1 cellular context compared by ENCODE assay signal in the genomic region with DNA sequence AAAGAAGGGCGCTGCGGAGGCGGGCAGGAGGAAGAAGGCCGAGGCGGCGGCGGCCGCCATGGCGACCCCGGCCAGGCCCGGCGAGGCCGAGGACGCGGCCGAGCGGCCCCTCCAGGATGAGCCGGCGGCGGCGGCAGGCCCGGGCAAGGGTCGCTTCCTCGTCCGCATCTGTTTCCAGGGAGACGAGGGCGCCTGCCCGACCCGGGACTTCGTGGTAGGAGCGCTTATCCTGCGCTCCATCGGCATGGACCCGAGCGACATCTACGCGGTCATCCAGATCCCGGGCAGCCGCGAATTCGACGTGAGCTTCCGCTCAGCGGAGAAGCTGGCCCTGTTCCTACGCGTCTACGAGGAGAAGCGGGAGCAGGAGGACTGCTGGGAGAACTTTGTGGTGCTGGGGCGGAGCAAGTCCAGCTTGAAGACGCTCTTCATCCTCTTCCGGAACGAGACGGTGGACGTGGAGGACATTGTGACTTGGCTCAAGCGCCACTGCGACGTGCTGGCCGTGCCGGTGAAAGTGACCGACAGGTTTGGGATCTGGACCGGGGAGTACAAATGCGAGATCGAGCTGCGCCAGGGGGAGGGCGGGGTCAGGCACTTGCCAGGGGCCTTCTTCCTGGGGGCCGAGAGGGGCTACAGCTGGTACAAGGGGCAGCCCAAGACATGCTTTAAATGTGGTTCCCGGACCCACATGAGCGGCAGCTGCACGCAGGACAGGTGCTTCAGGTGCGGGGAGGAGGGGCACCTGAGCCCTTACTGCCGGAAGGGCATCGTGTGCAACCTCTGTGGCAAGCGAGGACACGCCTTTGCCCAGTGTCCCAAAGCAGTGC.
TF ChIP-seq lines count a peak whose summit lies in the region.

No MANE protein-coding gene starts in this region.

TF ChIP-seq in GM12878, 131 proteins besides CTCF, POLR2A, EP300 and RAD21 (continued from another document and continues in another):
- TF ChIP-seq, protein P1, sequence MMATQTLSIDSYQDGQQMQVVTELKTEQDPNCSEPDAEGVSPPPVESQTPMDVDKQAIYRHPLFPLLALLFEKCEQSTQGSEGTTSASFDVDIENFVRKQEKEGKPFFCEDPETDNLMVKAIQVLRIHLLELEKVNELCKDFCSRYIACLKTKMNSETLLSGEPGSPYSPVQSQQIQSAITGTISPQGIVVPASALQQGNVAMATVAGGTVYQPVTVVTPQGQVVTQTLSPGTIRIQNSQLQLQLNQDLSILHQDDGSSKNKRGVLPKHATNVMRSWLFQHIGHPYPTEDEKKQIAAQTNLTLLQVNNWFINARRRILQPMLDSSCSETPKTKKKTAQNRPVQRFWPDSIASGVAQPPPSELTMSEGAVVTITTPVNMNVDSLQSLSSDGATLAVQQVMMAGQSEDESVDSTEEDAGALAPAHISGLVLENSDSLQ (IDR thresholded peaks at IDR 0.05) = peak; percentile 33; the same call in 1 of the 2 replicates
- TF ChIP-seq BACH1 (IDR thresholded peaks at IDR 0.05; ENCODE audit: borderline replicate concordance) (no peak), SUZ12 (IDR thresholded peaks at IDR 0.05; ENCODE audit: unreplicated experiment) (no peak), BCL11A (IDR thresholded peaks at IDR 0.05; ENCODE audit: low read depth, low read length) (no peak), CREM (IDR thresholded peaks at IDR 0.05; ENCODE audit: low read depth) (no peak), EZH2 (IDR thresholded peaks at IDR 0.05; ENCODE audit: borderline replicate concordance, control insufficient read depth, low read depth, low read length) (no peak), ETV6 (conservative IDR thresholded peaks at IDR 0.05 in 1 of 2, IDR thresholded peaks at IDR 0.05 in 1 of 2; ENCODE audit: borderline replicate concordance in 1 of 2, low read depth in 1 of 2) (no peak), SREBF1 (IDR thresholded peaks at IDR 0.05; ENCODE audit: low read length) (no peak), SMC3 (IDR thresholded peaks at IDR 0.05; ENCODE audit: borderline replicate concordance, low read length) (no peak), RELA (IDR thresholded peaks at IDR 0.05; ENCODE audit: borderline replicate concordance, partially characterized antibody) (no peak), MEF2A (IDR thresholded peaks at IDR 0.05; ENCODE audit: insufficient read depth, low read depth, low read length) (no peak), HDAC2 (IDR thresholded peaks at IDR 0.05) (no peak), CBX3 (IDR thresholded peaks at IDR 0.05; ENCODE audit: borderline replicate concordance, low read depth) (no peak), PAX5 (IDR thresholded peaks at IDR 0.05; ENCODE audit: borderline replicate concordance, low read depth, low read length) (peak; percentile 27; the same call in 1 of the 2 replicates), RAD51 (IDR thresholded peaks at IDR 0.05) (no peak), ZNF217 (IDR thresholded peaks at IDR 0.05) (no peak)
- TF ChIP-seq, protein P2, sequence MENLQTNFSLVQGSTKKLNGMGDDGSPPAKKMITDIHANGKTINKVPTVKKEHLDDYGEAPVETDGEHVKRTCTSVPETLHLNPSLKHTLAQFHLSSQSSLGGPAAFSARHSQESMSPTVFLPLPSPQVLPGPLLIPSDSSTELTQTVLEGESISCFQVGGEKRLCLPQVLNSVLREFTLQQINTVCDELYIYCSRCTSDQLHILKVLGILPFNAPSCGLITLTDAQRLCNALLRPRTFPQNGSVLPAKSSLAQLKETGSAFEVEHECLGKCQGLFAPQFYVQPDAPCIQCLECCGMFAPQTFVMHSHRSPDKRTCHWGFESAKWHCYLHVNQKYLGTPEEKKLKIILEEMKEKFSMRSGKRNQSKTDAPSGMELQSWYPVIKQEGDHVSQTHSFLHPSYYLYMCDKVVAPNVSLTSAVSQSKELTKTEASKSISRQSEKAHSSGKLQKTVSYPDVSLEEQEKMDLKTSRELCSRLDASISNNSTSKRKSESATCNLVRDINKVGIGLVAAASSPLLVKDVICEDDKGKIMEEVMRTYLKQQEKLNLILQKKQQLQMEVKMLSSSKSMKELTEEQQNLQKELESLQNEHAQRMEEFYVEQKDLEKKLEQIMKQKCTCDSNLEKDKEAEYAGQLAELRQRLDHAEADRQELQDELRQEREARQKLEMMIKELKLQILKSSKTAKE (IDR thresholded peaks at IDR 0.05; ENCODE audit: low read depth, poor library complexity, severe bottlenecking) = no peak
- TF ChIP-seq, protein P3, sequence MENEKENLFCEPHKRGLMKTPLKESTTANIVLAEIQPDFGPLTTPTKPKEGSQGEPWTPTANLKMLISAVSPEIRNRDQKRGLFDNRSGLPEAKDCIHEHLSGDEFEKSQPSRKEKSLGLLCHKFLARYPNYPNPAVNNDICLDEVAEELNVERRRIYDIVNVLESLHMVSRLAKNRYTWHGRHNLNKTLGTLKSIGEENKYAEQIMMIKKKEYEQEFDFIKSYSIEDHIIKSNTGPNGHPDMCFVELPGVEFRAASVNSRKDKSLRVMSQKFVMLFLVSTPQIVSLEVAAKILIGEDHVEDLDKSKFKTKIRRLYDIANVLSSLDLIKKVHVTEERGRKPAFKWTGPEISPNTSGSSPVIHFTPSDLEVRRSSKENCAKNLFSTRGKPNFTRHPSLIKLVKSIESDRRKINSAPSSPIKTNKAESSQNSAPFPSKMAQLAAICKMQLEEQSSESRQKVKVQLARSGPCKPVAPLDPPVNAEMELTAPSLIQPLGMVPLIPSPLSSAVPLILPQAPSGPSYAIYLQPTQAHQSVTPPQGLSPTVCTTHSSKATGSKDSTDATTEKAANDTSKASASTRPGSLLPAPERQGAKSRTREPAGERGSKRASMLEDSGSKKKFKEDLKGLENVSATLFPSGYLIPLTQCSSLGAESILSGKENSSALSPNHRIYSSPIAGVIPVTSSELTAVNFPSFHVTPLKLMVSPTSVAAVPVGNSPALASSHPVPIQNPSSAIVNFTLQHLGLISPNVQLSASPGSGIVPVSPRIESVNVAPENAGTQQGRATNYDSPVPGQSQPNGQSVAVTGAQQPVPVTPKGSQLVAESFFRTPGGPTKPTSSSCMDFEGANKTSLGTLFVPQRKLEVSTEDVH (IDR thresholded peaks at IDR 0.05; ENCODE audit: low read depth, partially characterized antibody) = no peak
- TF ChIP-seq, protein P4, sequence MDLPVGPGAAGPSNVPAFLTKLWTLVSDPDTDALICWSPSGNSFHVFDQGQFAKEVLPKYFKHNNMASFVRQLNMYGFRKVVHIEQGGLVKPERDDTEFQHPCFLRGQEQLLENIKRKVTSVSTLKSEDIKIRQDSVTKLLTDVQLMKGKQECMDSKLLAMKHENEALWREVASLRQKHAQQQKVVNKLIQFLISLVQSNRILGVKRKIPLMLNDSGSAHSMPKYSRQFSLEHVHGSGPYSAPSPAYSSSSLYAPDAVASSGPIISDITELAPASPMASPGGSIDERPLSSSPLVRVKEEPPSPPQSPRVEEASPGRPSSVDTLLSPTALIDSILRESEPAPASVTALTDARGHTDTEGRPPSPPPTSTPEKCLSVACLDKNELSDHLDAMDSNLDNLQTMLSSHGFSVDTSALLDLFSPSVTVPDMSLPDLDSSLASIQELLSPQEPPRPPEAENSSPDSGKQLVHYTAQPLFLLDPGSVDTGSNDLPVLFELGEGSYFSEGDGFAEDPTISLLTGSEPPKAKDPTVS (IDR thresholded peaks at IDR 0.05; ENCODE audit: low read depth, low read length) = no peak
- TF ChIP-seq, protein P5, sequence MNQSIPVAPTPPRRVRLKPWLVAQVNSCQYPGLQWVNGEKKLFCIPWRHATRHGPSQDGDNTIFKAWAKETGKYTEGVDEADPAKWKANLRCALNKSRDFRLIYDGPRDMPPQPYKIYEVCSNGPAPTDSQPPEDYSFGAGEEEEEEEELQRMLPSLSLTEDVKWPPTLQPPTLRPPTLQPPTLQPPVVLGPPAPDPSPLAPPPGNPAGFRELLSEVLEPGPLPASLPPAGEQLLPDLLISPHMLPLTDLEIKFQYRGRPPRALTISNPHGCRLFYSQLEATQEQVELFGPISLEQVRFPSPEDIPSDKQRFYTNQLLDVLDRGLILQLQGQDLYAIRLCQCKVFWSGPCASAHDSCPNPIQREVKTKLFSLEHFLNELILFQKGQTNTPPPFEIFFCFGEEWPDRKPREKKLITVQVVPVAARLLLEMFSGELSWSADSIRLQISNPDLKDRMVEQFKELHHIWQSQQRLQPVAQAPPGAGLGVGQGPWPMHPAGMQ (IDR thresholded peaks at IDR 0.05; ENCODE audit: borderline replicate concordance) = no peak
- TF ChIP-seq, protein P6, sequence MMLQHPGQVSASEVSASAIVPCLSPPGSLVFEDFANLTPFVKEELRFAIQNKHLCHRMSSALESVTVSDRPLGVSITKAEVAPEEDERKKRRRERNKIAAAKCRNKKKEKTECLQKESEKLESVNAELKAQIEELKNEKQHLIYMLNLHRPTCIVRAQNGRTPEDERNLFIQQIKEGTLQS (IDR thresholded peaks at IDR 0.05; ENCODE audit: borderline replicate concordance, extremely low read depth, low read depth, low read length) = no peak
- TF ChIP-seq, protein P7, sequence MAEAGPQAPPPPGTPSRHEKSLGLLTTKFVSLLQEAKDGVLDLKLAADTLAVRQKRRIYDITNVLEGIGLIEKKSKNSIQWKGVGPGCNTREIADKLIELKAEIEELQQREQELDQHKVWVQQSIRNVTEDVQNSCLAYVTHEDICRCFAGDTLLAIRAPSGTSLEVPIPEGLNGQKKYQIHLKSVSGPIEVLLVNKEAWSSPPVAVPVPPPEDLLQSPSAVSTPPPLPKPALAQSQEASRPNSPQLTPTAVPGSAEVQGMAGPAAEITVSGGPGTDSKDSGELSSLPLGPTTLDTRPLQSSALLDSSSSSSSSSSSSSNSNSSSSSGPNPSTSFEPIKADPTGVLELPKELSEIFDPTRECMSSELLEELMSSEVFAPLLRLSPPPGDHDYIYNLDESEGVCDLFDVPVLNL (IDR thresholded peaks at IDR 0.05; ENCODE audit: low read depth, low read length) = no peak
- TF ChIP-seq, protein P8, sequence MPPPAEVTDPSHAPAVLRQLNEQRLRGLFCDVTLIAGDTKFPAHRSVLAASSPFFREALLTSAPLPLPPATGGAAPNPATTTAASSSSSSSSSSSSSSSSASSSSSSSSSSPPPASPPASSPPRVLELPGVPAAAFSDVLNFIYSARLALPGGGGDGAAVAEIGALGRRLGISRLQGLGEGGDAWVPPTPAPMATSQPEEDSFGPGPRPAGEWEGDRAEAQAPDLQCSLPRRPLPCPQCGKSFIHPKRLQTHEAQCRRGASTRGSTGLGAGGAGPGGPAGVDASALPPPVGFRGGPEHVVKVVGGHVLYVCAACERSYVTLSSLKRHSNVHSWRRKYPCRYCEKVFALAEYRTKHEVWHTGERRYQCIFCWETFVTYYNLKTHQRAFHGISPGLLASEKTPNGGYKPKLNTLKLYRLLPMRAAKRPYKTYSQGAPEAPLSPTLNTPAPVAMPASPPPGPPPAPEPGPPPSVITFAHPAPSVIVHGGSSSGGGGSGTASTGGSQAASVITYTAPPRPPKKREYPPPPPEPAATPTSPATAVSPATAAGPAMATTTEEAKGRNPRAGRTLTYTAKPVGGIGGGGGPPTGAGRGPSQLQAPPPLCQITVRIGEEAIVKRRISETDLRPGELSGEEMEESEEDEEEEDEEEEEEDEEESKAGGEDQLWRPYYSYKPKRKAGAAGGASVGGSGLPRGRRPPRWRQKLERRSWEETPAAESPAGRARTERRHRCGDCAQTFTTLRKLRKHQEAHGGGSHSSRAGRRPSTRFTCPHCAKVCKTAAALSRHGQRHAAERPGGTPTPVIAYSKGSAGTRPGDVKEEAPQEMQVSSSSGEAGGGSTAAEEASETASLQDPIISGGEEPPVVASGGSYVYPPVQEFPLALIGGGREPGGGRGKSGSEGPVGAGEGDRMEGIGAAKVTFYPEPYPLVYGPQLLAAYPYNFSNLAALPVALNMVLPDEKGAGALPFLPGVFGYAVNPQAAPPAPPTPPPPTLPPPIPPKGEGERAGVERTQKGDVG (CRISPR knock-in tag; IDR thresholded peaks at IDR 0.05) = no peak
- TF ChIP-seq, protein P9, sequence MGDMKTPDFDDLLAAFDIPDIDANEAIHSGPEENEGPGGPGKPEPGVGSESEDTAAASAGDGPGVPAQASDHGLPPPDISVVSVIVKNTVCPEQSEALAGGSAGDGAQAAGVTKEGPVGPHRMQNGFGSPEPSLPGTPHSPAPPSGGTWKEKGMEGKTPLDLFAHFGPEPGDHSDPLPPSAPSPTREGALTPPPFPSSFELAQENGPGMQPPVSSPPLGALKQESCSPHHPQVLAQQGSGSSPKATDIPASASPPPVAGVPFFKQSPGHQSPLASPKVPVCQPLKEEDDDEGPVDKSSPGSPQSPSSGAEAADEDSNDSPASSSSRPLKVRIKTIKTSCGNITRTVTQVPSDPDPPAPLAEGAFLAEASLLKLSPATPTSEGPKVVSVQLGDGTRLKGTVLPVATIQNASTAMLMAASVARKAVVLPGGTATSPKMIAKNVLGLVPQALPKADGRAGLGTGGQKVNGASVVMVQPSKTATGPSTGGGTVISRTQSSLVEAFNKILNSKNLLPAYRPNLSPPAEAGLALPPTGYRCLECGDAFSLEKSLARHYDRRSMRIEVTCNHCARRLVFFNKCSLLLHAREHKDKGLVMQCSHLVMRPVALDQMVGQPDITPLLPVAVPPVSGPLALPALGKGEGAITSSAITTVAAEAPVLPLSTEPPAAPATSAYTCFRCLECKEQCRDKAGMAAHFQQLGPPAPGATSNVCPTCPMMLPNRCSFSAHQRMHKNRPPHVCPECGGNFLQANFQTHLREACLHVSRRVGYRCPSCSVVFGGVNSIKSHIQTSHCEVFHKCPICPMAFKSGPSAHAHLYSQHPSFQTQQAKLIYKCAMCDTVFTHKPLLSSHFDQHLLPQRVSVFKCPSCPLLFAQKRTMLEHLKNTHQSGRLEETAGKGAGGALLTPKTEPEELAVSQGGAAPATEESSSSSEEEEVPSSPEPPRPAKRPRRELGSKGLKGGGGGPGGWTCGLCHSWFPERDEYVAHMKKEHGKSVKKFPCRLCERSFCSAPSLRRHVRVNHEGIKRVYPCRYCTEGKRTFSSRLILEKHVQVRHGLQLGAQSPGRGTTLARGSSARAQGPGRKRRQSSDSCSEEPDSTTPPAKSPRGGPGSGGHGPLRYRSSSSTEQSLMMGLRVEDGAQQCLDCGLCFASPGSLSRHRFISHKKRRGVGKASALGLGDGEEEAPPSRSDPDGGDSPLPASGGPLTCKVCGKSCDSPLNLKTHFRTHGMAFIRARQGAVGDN (IDR thresholded peaks at IDR 0.05) = no peak
- TF ChIP-seq, protein P10, sequence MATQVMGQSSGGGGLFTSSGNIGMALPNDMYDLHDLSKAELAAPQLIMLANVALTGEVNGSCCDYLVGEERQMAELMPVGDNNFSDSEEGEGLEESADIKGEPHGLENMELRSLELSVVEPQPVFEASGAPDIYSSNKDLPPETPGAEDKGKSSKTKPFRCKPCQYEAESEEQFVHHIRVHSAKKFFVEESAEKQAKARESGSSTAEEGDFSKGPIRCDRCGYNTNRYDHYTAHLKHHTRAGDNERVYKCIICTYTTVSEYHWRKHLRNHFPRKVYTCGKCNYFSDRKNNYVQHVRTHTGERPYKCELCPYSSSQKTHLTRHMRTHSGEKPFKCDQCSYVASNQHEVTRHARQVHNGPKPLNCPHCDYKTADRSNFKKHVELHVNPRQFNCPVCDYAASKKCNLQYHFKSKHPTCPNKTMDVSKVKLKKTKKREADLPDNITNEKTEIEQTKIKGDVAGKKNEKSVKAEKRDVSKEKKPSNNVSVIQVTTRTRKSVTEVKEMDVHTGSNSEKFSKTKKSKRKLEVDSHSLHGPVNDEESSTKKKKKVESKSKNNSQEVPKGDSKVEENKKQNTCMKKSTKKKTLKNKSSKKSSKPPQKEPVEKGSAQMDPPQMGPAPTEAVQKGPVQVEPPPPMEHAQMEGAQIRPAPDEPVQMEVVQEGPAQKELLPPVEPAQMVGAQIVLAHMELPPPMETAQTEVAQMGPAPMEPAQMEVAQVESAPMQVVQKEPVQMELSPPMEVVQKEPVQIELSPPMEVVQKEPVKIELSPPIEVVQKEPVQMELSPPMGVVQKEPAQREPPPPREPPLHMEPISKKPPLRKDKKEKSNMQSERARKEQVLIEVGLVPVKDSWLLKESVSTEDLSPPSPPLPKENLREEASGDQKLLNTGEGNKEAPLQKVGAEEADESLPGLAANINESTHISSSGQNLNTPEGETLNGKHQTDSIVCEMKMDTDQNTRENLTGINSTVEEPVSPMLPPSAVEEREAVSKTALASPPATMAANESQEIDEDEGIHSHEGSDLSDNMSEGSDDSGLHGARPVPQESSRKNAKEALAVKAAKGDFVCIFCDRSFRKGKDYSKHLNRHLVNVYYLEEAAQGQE (IDR thresholded peaks at IDR 0.05; ENCODE audit: low read depth, low read length) = no peak
